1 cellular context compared by ENCODE assay signal in genomic region chr9:134957165-134957944, GRCh38.
TF ChIP-seq lines count a peak whose summit lies in the region.

No MANE protein-coding gene starts in this region.

TF ChIP-seq in WTC11, 78 proteins besides CTCF, POLR2A, EP300 and RAD21 (continued from another document):
- TF ChIP-seq, protein P1, sequence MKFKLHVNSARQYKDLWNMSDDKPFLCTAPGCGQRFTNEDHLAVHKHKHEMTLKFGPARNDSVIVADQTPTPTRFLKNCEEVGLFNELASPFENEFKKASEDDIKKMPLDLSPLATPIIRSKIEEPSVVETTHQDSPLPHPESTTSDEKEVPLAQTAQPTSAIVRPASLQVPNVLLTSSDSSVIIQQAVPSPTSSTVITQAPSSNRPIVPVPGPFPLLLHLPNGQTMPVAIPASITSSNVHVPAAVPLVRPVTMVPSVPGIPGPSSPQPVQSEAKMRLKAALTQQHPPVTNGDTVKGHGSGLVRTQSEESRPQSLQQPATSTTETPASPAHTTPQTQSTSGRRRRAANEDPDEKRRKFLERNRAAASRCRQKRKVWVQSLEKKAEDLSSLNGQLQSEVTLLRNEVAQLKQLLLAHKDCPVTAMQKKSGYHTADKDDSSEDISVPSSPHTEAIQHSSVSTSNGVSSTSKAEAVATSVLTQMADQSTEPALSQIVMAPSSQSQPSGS (CRISPR knock-in tag; IDR thresholded peaks at IDR 0.05; ENCODE audit: borderline replicate concordance, low read depth): no peak
- TF ChIP-seq NR1H2 (CRISPR knock-in tag; IDR thresholded peaks at IDR 0.05) (no peak), ERG (CRISPR knock-in tag; IDR thresholded peaks at IDR 0.05) (no peak), ZNF232 (CRISPR knock-in tag; IDR thresholded peaks at IDR 0.05) (no peak)
